Comparison of ENCODE assay signal across 13 cellular contexts in the genomic region with DNA sequence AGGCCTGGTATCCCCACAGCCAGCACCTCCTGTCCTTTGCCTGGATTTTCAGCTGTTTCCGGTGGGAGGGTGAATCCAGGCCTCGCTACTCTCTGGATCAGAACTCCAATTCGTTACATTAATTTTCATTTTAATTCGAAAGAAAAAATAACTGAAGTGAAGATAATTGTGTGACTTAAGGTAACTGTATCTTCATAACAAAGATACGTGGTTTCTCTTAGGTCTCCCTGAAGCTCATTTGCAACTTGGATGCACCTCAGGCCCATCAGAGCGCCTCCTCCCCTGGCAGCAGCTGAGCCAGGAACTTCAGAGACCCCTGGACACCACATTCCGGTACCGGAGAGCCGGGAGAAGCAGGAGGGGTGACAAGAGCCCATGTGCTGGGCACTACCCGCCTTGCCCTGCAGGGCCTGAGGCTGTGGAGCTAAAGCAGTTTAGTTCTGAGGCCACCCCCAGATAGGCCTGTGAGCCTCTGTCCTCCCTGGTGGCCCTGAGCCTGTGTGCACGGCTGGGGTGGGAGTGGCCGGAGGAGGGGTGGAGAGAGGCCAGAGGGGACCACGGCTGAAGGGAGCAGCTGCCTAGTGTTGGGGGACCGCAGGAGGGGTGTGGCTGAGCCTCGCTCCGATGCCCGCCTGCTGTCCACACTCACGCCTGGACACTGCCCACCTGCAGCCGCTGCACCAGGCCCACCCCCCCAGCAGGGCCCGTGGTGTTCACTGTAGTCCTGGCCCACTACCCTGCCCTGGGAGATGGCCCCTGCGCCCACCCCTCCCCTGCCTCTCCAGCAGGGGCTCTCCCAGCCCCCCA. TPM values are rescaled to one million over a fixed set of nuclear protein-coding genes. Genes with fewer than 3 reads are reported as not detected.
DNase-seq lines count a peak whose midpoint lies in the region; ATAC-seq, FAIRE-seq and TF ChIP-seq lines count a peak whose summit lies in the region.
"Had no signal": no experiment of that assay in that cellular context is flagged by ENCODE, and none has a peak within 500 bp of the region (broad histone marks: within the 10 kb centered on the region; RNA-seq: fewer than 3 reads in every experiment).

No MANE protein-coding gene starts in this region.

- H2AFZ ChIP-seq in DND-41 (ENCODE audit: low read depth, low read length) (no peak overlapping the region), GM23338 (no peak overlapping the region), GM12878 (ENCODE audit: control insufficient read depth, low read depth, low read length) (no peak overlapping the region)

- H4K20me1 ChIP-seq in DND-41 (ENCODE audit: insufficient read depth, low read length), result peaks cover 47% of the 10 kb centered on the region
- peaks cover 8% of the 10 kb centered on the region; the same call in 1 of the 2 replicates for H4K20me1 ChIP-seq in GM23338 (replicated peaks; ENCODE audit: insufficient read depth)
- H4K20me1 ChIP-seq in GM12878 (ENCODE audit: control insufficient read depth, insufficient read depth), result no peaks in the 10 kb centered on the region

- H3K4me1 Mint-ChIP-seq in GM23338 (peaks cover 3% of the 10 kb centered on the region), nephron progenitor cell (peaks cover 11% of the 10 kb centered on the region)
- H3K4me1 Mint-ChIP-seq: CD8-positive, alpha-beta memory T cell had no signal

- no peak overlapping the region for H3K4me2 ChIP-seq in DND-41 (ENCODE audit: insufficient read depth, low read length)
- no peak overlapping the region for H3K4me2 ChIP-seq in GM23338
- H3K4me2 ChIP-seq in GM12878 (ENCODE audit: control insufficient read depth, insufficient read depth), result no peak overlapping the region

- H3F3A ChIP-seq in GM23338 (replicated peaks; ENCODE audit: low read depth), result peaks cover 20% of the 10 kb centered on the region

- H3K4me3 Mint-ChIP-seq in GM23338 (no peak overlapping the region), nephron progenitor cell (no peak overlapping the region)

- in situ Hi-C loops in GM12878 (cut with MboI), result no loop called here

- POLR2A ChIA-PET in GM12878 (lab: Charles Lee), result no interaction called here

- RAD21 ChIA-PET in GM12878 (lab: Charles Lee; ENCODE audit: unreplicated experiment), result no interaction called here

- intact Hi-C loops in GM12878 (cut with micrococcal nuclease; ENCODE audit: unreplicated experiment), result no loop called here

- no peak for TF ChIP-seq RAD21 in GM12878 (IDR thresholded peaks at IDR 0.05; ENCODE audit: insufficient read depth, low read depth, low read length)

- H3K36me3 ChIP-seq in DND-41 (ENCODE audit: insufficient read depth, low read length) (peaks cover 42% of the 10 kb centered on the region), GM23338 (ENCODE audit: insufficient read depth) (peaks cover 10% of the 10 kb centered on the region; the same call in 1 of the 2 replicates), GM12878 (ENCODE audit: control insufficient read depth in 2 of 2, insufficient read depth in 2 of 2, low read length in 1 of 2) (peaks cover 4 to 23% of the 10 kb centered on the region in 2 experiments; a peak in 3 of 4 replicates)

- SMC1A ChIA-PET in GM12878 (lab: Charles Lee; ENCODE audit: uncharacterized antibody, unreplicated experiment), result no interaction called here

- peaks cover 28% of the 10 kb centered on the region for H3K36me3 Mint-ChIP-seq in GM23338 (ENCODE audit: low read depth)
- peaks cover 5% of the 10 kb centered on the region for H3K36me3 Mint-ChIP-seq in nephron progenitor cell (ENCODE audit: low read depth)

- H3K27ac Mint-ChIP-seq in GM23338 (no peak overlapping the region), nephron progenitor cell (peak overlapping the region; percentile 88)

- H3K27me3 ChIP-seq in DND-41 (ENCODE audit: insufficient read depth, low read length, poor library complexity), result no peaks in the 10 kb centered on the region
- H3K27me3 ChIP-seq in GM23338 (ENCODE audit: insufficient read depth), result no peaks in the 10 kb centered on the region; the same call in 1 of the 2 replicates
- no peaks in the 10 kb centered on the region for H3K27me3 ChIP-seq in GM12878 (replicated peaks in 1 of 2; ENCODE audit: control insufficient read depth in 2 of 2, insufficient read depth in 2 of 2, low read length in 1 of 2)
- H3K27me3 ChIP-seq: gastroesophageal sphincter had no signal

- no peak overlapping the region for H3K9ac ChIP-seq in DND-41 (ENCODE audit: low read depth, low read length)
- no peak overlapping the region for H3K9ac ChIP-seq in GM12878 (ENCODE audit: control insufficient read depth, insufficient read depth, low read length)

- H3K4me3 ChIP-seq in DND-41 (ENCODE audit: low read depth in 1 of 2, low read length in 2 of 2), result no peak overlapping the region
- no peak overlapping the region for H3K4me3 ChIP-seq in GM23338
- no peak overlapping the region for H3K4me3 ChIP-seq in GM12878
- H3K4me3 ChIP-seq: gastroesophageal sphincter had no signal

- ATAC-seq in DND-41 (ENCODE audit: insufficient read depth, low read depth) (peak; percentile 37), GM23338 (peak; percentile 50), GM12878 (peak; percentile 47), HG02678 (IDR thresholded peaks at IDR 0.05; ENCODE audit: unreplicated experiment) (no peak)

- H3K4me1 ChIP-seq in DND-41 (ENCODE audit: insufficient read depth, low read length) (no peaks in the 10 kb centered on the region), GM23338 (ENCODE audit: insufficient read depth) (no peaks in the 10 kb centered on the region), GM12878 (ENCODE audit: control insufficient read depth, insufficient read depth, low read length) (no peaks in the 10 kb centered on the region)
- H3K4me1 ChIP-seq: gastroesophageal sphincter had no signal

- TF ChIP-seq CTCF in DND-41 (IDR thresholded peaks at IDR 0.05; ENCODE audit: borderline replicate concordance, extremely low read depth, low read length, poor library complexity, severe bottlenecking) (no peak), GM23338 (conservative IDR thresholded peaks at IDR 0.05; ENCODE audit: low read depth in 2 of 2) (no peak), GM12878 (IDR thresholded peaks at IDR 0.05 in 2 of 3, conservative IDR thresholded peaks at IDR 0.05 in 1 of 3; ENCODE audit: control insufficient read depth in 2 of 3, extremely low read depth in 1 of 3, insufficient read depth in 1 of 3, low read depth in 3 of 3, low read length in 3 of 3) (no peak), nephron progenitor cell (IDR thresholded peaks at IDR 0.05) (no peak)

- no peaks in the 10 kb centered on the region; the same call in 1 of the 3 replicates for H3K9me3 Mint-ChIP-seq in GM23338
- peaks cover 16% of the 10 kb centered on the region for H3K9me3 Mint-ChIP-seq in nephron progenitor cell
- H3K9me3 Mint-ChIP-seq: CD8-positive, alpha-beta memory T cell had no signal

- CTCF ChIA-PET in GM12878 (lab: Yijun Ruan, JAX), result interaction anchor here (0.6 kb wide), 1 partner anchor 27 kb away, joined by 3 read pairs; no protein-coding TSS in a partner anchor

- FAIRE-seq in GM12878 (lab: Jason Lieb, UNC), result no peak
- FAIRE-seq: islet of Langerhans had no signal

- H3K27ac ChIP-seq in DND-41 (ENCODE audit: low read length) (no peak overlapping the region), GM23338 (ENCODE audit: low read depth) (peak overlapping the region; percentile 55; the same call in 1 of the 2 replicates), GM12878 (ENCODE audit: control insufficient read depth, insufficient read depth) (no peak overlapping the region)
- H3K27ac ChIP-seq: gastroesophageal sphincter had no signal

- WGBS in GM12878 (ENCODE audit: insufficient coverage, insufficient replicate concordance, low lambda C conversion rate, missing lambda C conversion rate), result 92% methylated on average over 15 of the region's 21 CpGs

- H3K9me3 ChIP-seq in DND-41 (ENCODE audit: insufficient read depth, low read length, severe bottlenecking) (no peaks in the 10 kb centered on the region), GM12878 (replicated peaks; ENCODE audit: control insufficient read depth, insufficient read depth, low read length) (no peaks in the 10 kb centered on the region)
- H3K9me3 ChIP-seq: gastroesophageal sphincter had no signal

- peak; percentile 74 for TF ChIP-seq POLR2A in GM12878 (IDR thresholded peaks at IDR 0.05; ENCODE audit: low read depth, low read length)

- no peak for TF ChIP-seq EP300 in GM12878 (IDR thresholded peaks at IDR 0.05; ENCODE audit: borderline replicate concordance in 1 of 2, control insufficient read depth in 1 of 2, low read depth in 2 of 2, low read length in 2 of 2)

- H3K9me2 ChIP-seq in GM23338 (ENCODE audit: insufficient read depth), result no peaks in the 10 kb centered on the region

- no peaks in the 10 kb centered on the region for H3K79me2 ChIP-seq in DND-41 (ENCODE audit: insufficient read depth, low read length)
- no peaks in the 10 kb centered on the region for H3K79me2 ChIP-seq in GM23338 (replicated peaks; ENCODE audit: insufficient read depth)
- H3K79me2 ChIP-seq in GM12878 (ENCODE audit: control insufficient read depth, insufficient read depth, low read length), result no peaks in the 10 kb centered on the region

- H3K27me3 Mint-ChIP-seq in GM23338 (ENCODE audit: insufficient read depth, low read depth, poor library complexity) (peaks cover 31% of the 10 kb centered on the region), nephron progenitor cell (ENCODE audit: low read depth, poor library complexity) (peaks cover 25% of the 10 kb centered on the region)
- H3K27me3 Mint-ChIP-seq: CD8-positive, alpha-beta memory T cell had no signal

- no peak for DNase-seq in DND-41
- peak; percentile 65 for DNase-seq in GM23338 (ENCODE audit: low spot score)
- DNase-seq in GM12878 (ENCODE audit: low read depth, low spot score), result no peak
- DNase-seq in nephron progenitor cell, result peak; percentile 39
- DNase-seq in NCI-H146 (lab: John Stamatoyannopoulos, UW), result no peak
- no peak for DNase-seq in SW480 (ENCODE audit: low spot score)
- no peak for DNase-seq in anterior cingulate cortex (lab: John Stamatoyannopoulos, UW)
- DNase-seq: CD8-positive, alpha-beta memory T cell; GDM1; NCI-H1048 had no signal

- no TSS peak for BruUV-seq in GM12878 (replicated peaks; lab: Mats Ljungman, UMichigan)

RNA-seq across cellular contexts. Expression of a gene that starts 11.4 kb away (rescaled TPM):
- total RNA-seq in GM23338 (2014; rRNA removed; shearing (Covaris generic)), result 110 and 122 TPM in 2 replicates
- polyA plus RNA-seq in GM23338 (2016; fragmentation: Nextera tagmentation; extraction: Ambion mirVana) (66.0 and 105 TPM in 2 replicates), GM12878 (2011; rRNA removed) (21.0 and 42.6 TPM in 2 replicates), GM12878 (2014; fragmentation: Illumina TruSeq; extraction: Trizol) (13.8 and 46.5 TPM in 2 replicates), GM12878 (2014; fragmentation: Nextera tagmentation; extraction: Ambion mirVana) (10 to 100 TPM in 1 of 2 experiments, 1 to 10 TPM in 1; 6.1 to 15.3 TPM), GM12878 (2014; rRNA removed) (147 and 155 TPM in 2 replicates), GM12878 (2016; fragmentation: Nextera tagmentation; extraction: Ambion mirVana) (10 to 100 TPM in 1 of 2 experiments, 1 to 10 TPM in 1; 9.7 to 25.4 TPM)
- 56.8 and 75.9 TPM in 2 replicates for total RNA-seq in GM12878 (2013; cell fraction: nucleolus; rRNA removed)
- total RNA-seq in GM12878 (2014; rRNA removed) (107 and 132 TPM in 2 replicates), GM12878 (2014; rRNA removed; fragmentation: Illumina TruSeq; extraction: Trizol) (43.3 and 50.3 TPM in 2 replicates), GM12878 (2021) (137 and 157 TPM in 2 replicates)
- polyA plus RNA-seq in GM12878 (2011; ENCODE audit: low read depth), result 52.5 TPM
- polyA plus RNA-seq in GM12878 (2011; cell fraction: cytosol; rRNA removed), result 77.7 and 101 TPM in 2 replicates
- 285 and 360 TPM in 2 replicates for polyA plus RNA-seq in GM12878 (2011; cell fraction: nucleus; rRNA removed)
- polyA plus RNA-seq in GM12878 (2012), result 61.7 and 71.7 TPM in 2 replicates
- polyA minus RNA-seq in GM12878 (2011; rRNA and poly(A)+ RNA removed), result 23.4 and 40.3 TPM in 2 replicates
- polyA minus RNA-seq in GM12878 (2011; cell fraction: cytosol; rRNA and poly(A)+ RNA removed), result 25.4 and 29.1 TPM in 2 replicates
- polyA minus RNA-seq in GM12878 (2011; cell fraction: nucleus; rRNA and poly(A)+ RNA removed), result 63.5 and 104 TPM in 2 replicates

RNA-seq across cellular contexts. Expression of a gene that starts 21.0 kb away (rescaled TPM):
- 692 and 849 TPM in 2 replicates for total RNA-seq in GM23338 (2014; rRNA removed; shearing (Covaris generic))
- polyA plus RNA-seq in GM23338 (2016; fragmentation: Nextera tagmentation; extraction: Ambion mirVana), result 110 and 120 TPM in 2 replicates
- 81.2 and 110 TPM in 2 replicates for total RNA-seq in GM12878 (2013; cell fraction: nucleolus; rRNA removed)
- total RNA-seq in GM12878 (2014; rRNA removed), result 67.4 and 73.8 TPM in 2 replicates
- total RNA-seq in GM12878 (2014; rRNA removed; fragmentation: Illumina TruSeq; extraction: Trizol), result 18.0 and 20.8 TPM in 2 replicates
- total RNA-seq in GM12878 (2021), result 333 and 348 TPM in 2 replicates
- polyA plus RNA-seq in GM12878 (2011; ENCODE audit: low read depth), result 15.3 TPM
- polyA plus RNA-seq in GM12878 (2011; rRNA removed), result 4.5 and 10.8 TPM in 2 replicates
- polyA plus RNA-seq in GM12878 (2011; cell fraction: cytosol; rRNA removed), result 31.3 and 40.9 TPM in 2 replicates
- 137 and 205 TPM in 2 replicates for polyA plus RNA-seq in GM12878 (2011; cell fraction: nucleus; rRNA removed)
- 82.0 and 91.6 TPM in 2 replicates for polyA plus RNA-seq in GM12878 (2012)
- polyA plus RNA-seq in GM12878 (2014; fragmentation: Illumina TruSeq; extraction: Trizol), result 1.6 and 12.8 TPM in 2 replicates
- polyA plus RNA-seq in GM12878 (2014; fragmentation: Nextera tagmentation; extraction: Ambion mirVana), result under 1 TPM; 0.19 to 0.31 TPM
- polyA plus RNA-seq in GM12878 (2014; rRNA removed), result 87.8 and 131 TPM in 2 replicates
- polyA plus RNA-seq in GM12878 (2016; fragmentation: Nextera tagmentation; extraction: Ambion mirVana), result 10 to 100 TPM; 40.1 to 42.5 TPM
- 21.8 and 51.5 TPM in 2 replicates for polyA minus RNA-seq in GM12878 (2011; rRNA and poly(A)+ RNA removed)
- 91.7 and 93.8 TPM in 2 replicates for polyA minus RNA-seq in GM12878 (2011; cell fraction: cytosol; rRNA and poly(A)+ RNA removed)
- 35.7 and 66.9 TPM in 2 replicates for polyA minus RNA-seq in GM12878 (2011; cell fraction: nucleus; rRNA and poly(A)+ RNA removed)

RNA-seq across cellular contexts. Expression of a gene that starts 25.3 kb away (rescaled TPM):
- 228 and 242 TPM in 2 replicates for total RNA-seq in GM23338 (2014; rRNA removed; shearing (Covaris generic))
- polyA plus RNA-seq in GM23338 (2016; fragmentation: Nextera tagmentation; extraction: Ambion mirVana) (136 and 148 TPM in 2 replicates), GM12878 (2011; rRNA removed) (14.3 and 53.3 TPM in 2 replicates), GM12878 (2014; fragmentation: Illumina TruSeq; extraction: Trizol) (7.5 and 32.8 TPM in 2 replicates), GM12878 (2014; fragmentation: Nextera tagmentation; extraction: Ambion mirVana) (10 to 100 TPM in 1 of 2 experiments, 1 to 10 TPM in 1; 2.2 to 11.5 TPM), GM12878 (2014; rRNA removed) (102 and 119 TPM in 2 replicates), GM12878 (2016; fragmentation: Nextera tagmentation; extraction: Ambion mirVana) (100 to 1,000 TPM; 119 to 146 TPM)
- 41.6 and 44.7 TPM in 2 replicates for total RNA-seq in GM12878 (2013; cell fraction: nucleolus; rRNA removed)
- total RNA-seq in GM12878 (2014; rRNA removed) (110 and 131 TPM in 2 replicates), GM12878 (2014; rRNA removed; fragmentation: Illumina TruSeq; extraction: Trizol) (35.1 and 37.1 TPM in 2 replicates), GM12878 (2021) (113 and 122 TPM in 2 replicates)
- polyA plus RNA-seq in GM12878 (2011; ENCODE audit: low read depth), result 21.3 TPM
- 65.9 and 98.5 TPM in 2 replicates for polyA plus RNA-seq in GM12878 (2011; cell fraction: cytosol; rRNA removed)
- 198 and 262 TPM in 2 replicates for polyA plus RNA-seq in GM12878 (2011; cell fraction: nucleus; rRNA removed)
- polyA plus RNA-seq in GM12878 (2012), result 41.2 and 44.0 TPM in 2 replicates
- 50.1 and 72.3 TPM in 2 replicates for polyA minus RNA-seq in GM12878 (2011; rRNA and poly(A)+ RNA removed)
- 44.1 and 45.0 TPM in 2 replicates for polyA minus RNA-seq in GM12878 (2011; cell fraction: cytosol; rRNA and poly(A)+ RNA removed)
- 42.7 and 84.3 TPM in 2 replicates for polyA minus RNA-seq in GM12878 (2011; cell fraction: nucleus; rRNA and poly(A)+ RNA removed)

RNA-seq across cellular contexts. Expression of a gene that starts 25.4 kb away (rescaled TPM):
- total RNA-seq in GM23338 (2014; rRNA removed; shearing (Covaris generic)), result 36.9 and 44.7 TPM in 2 replicates
- polyA plus RNA-seq in GM23338 (2016; fragmentation: Nextera tagmentation; extraction: Ambion mirVana) (18.0 and 18.9 TPM in 2 replicates), GM12878 (2011; rRNA removed) (4.4 and 7.1 TPM in 2 replicates), GM12878 (2014; fragmentation: Illumina TruSeq; extraction: Trizol) (1.3 and 7.2 TPM in 2 replicates), GM12878 (2014; fragmentation: Nextera tagmentation; extraction: Ambion mirVana) (under 1 TPM; 0.10 to 0.93 TPM), GM12878 (2014; rRNA removed) (19.0 and 22.4 TPM in 2 replicates), GM12878 (2016; fragmentation: Nextera tagmentation; extraction: Ambion mirVana) (1 to 10 TPM; 1.6 to 2.6 TPM)
- 23.5 and 23.7 TPM in 2 replicates for total RNA-seq in GM12878 (2013; cell fraction: nucleolus; rRNA removed)
- total RNA-seq in GM12878 (2014; rRNA removed) (14.5 and 14.8 TPM in 2 replicates), GM12878 (2014; rRNA removed; fragmentation: Illumina TruSeq; extraction: Trizol) (5.2 and 7.8 TPM in 2 replicates), GM12878 (2021) (17.7 and 19.6 TPM in 2 replicates)
- 10.9 TPM for polyA plus RNA-seq in GM12878 (2011; ENCODE audit: low read depth)
- polyA plus RNA-seq in GM12878 (2011; cell fraction: cytosol; rRNA removed), result 6.6 and 12.0 TPM in 2 replicates
- polyA plus RNA-seq in GM12878 (2011; cell fraction: nucleus; rRNA removed), result 83.6 and 89.3 TPM in 2 replicates
- polyA plus RNA-seq in GM12878 (2012), result 20.4 and 23.3 TPM in 2 replicates
- polyA minus RNA-seq in GM12878 (2011; rRNA and poly(A)+ RNA removed), result 2.4 and 4.8 TPM in 2 replicates
- 2.9 and 4.4 TPM in 2 replicates for polyA minus RNA-seq in GM12878 (2011; cell fraction: cytosol; rRNA and poly(A)+ RNA removed)
- polyA minus RNA-seq in GM12878 (2011; cell fraction: nucleus; rRNA and poly(A)+ RNA removed), result 8.1 and 8.2 TPM in 2 replicates

RNA-seq across cellular contexts. Expression of a gene that starts 39.5 kb away (rescaled TPM):
- total RNA-seq in GM23338 (2014; rRNA removed; shearing (Covaris generic)), result 84.8 and 86.9 TPM in 2 replicates
- polyA plus RNA-seq in GM23338 (2016; fragmentation: Nextera tagmentation; extraction: Ambion mirVana) (137 and 147 TPM in 2 replicates), GM12878 (2011; rRNA removed) (29.9 and 66.6 TPM in 2 replicates), GM12878 (2014; fragmentation: Illumina TruSeq; extraction: Trizol) (45.6 and 92.0 TPM in 2 replicates), GM12878 (2014; fragmentation: Nextera tagmentation; extraction: Ambion mirVana) (10 to 100 TPM; 12.3 to 44.8 TPM), GM12878 (2014; rRNA removed) (128 and 151 TPM in 2 replicates), GM12878 (2016; fragmentation: Nextera tagmentation; extraction: Ambion mirVana) (100 to 1,000 TPM; 122 to 139 TPM)
- 13.4 and 14.9 TPM in 2 replicates for total RNA-seq in GM12878 (2013; cell fraction: nucleolus; rRNA removed)
- total RNA-seq in GM12878 (2014; rRNA removed) (80.8 and 85.8 TPM in 2 replicates), GM12878 (2014; rRNA removed; fragmentation: Illumina TruSeq; extraction: Trizol) (32.4 and 39.9 TPM in 2 replicates), GM12878 (2021) (110 and 119 TPM in 2 replicates)
- polyA plus RNA-seq in GM12878 (2011; ENCODE audit: low read depth), result 79.4 TPM
- polyA plus RNA-seq in GM12878 (2011; cell fraction: cytosol; rRNA removed), result 188 and 195 TPM in 2 replicates
- polyA plus RNA-seq in GM12878 (2011; cell fraction: nucleus; rRNA removed), result 136 and 154 TPM in 2 replicates
- polyA plus RNA-seq in GM12878 (2012), result 73.6 and 79.6 TPM in 2 replicates
- polyA minus RNA-seq in GM12878 (2011; rRNA and poly(A)+ RNA removed), result 53.5 and 69.9 TPM in 2 replicates
- polyA minus RNA-seq in GM12878 (2011; cell fraction: cytosol; rRNA and poly(A)+ RNA removed), result 23.2 and 25.8 TPM in 2 replicates
- 21.6 and 34.3 TPM in 2 replicates for polyA minus RNA-seq in GM12878 (2011; cell fraction: nucleus; rRNA and poly(A)+ RNA removed)

Comparison
In these comparisons a context has a peak if more than half of its experiments do, and no peak if none do; other contexts are left out.
1. DNase-seq: peak in GM23338 (single experiment) and nephron progenitor cell (single experiment); none in DND-41 (single experiment), GM12878 (single experiment), NCI-H146 (single experiment), SW480 (single experiment) and anterior cingulate cortex (0 of 58).